ENCODE assay signal across 10 cellular contexts in genomic region chr7:48249162-48249561, GRCh38.
"Had no signal": no experiment of that assay in that cellular context is flagged by ENCODE, and none has a peak within 500 bp of the region (broad histone marks: within the 10 kb centered on the region; RNA-seq: fewer than 3 reads in every experiment).

No MANE protein-coding gene starts in this region.

- H3K9ac ChIP-seq: GM23248 had no signal

- H3K27ac Mint-ChIP-seq: HFFc6, IgD-negative memory B cell had no signal

- H3K36me3 ChIP-seq: HAP-1 had no signal

- DNase-seq: GM23248, GOT3, H7, HFFc6, KBM-7 had no signal

- H3K4me1 Mint-ChIP-seq: IgD-negative memory B cell had no signal

- H3K4me3 Mint-ChIP-seq: HFFc6, IgD-negative memory B cell had no signal

- H3K9me3 Mint-ChIP-seq: HFFc6 had no signal

- H2AFZ ChIP-seq: GM23248 had no signal

- H3K4me3 ChIP-seq: GM23248, HAP-1 had no signal

- H3K9me3 ChIP-seq: HAP-1 had no signal

- H3K27ac ChIP-seq: GM23248, HL-60 had no signal

- ATAC-seq: HCT116, HepG2 had no signal

- H3K36me3 Mint-ChIP-seq: IgD-negative memory B cell had no signal
